In genomic region chr21:15425049-15425448, GRCh38 we compare ENCODE assay signal across 19 cellular contexts.
DNase-seq lines count a peak whose midpoint lies in the region; ATAC-seq and TF ChIP-seq lines count a peak whose summit lies in the region.
"Had no signal": no experiment of that assay in that cellular context is flagged by ENCODE, and none has a peak within 500 bp of the region (broad histone marks: within the 10 kb centered on the region; RNA-seq: fewer than 3 reads in every experiment).

No MANE protein-coding gene starts in this region.

- intact Hi-C loops in sigmoid colon (cut with DNase I): no loop called here

- H3K36me3 Mint-ChIP-seq in CD4-positive, CD25-positive, alpha-beta regulatory T cell: no peaks in the 10 kb centered on the region
- H3K36me3 Mint-ChIP-seq in GM23338 (ENCODE audit: low read depth) (peaks cover 5% of the 10 kb centered on the region; the same call in 1 of the 3 replicates), WTC11 (no peaks in the 10 kb centered on the region)

- H3K4ac ChIP-seq in mesendoderm (ENCODE audit: low read depth, low read length): no peak overlapping the region

- no peaks in the 10 kb centered on the region for H3K36me3 ChIP-seq in CD4-positive, CD25-positive, alpha-beta regulatory T cell (ENCODE audit: control insufficient read depth, insufficient read depth, low read length)
- H3K36me3 ChIP-seq in GM23338 (ENCODE audit: insufficient read depth): no peaks in the 10 kb centered on the region
- H3K36me3 ChIP-seq in mesendoderm (ENCODE audit: control insufficient read depth, insufficient read depth, low read length): no peaks in the 10 kb centered on the region
- H3K36me3 ChIP-seq in sigmoid colon: no peaks in the 10 kb centered on the region
- H3K36me3 ChIP-seq: SJSA1 had no signal

- peak overlapping the region; percentile 3 to 63 (median 3) for H3K27ac Mint-ChIP-seq in CD4-positive, CD25-positive, alpha-beta regulatory T cell
- H3K27ac Mint-ChIP-seq in GM23338 (peak overlapping the region; percentile 53), WTC11 (peak overlapping the region; percentile 98)
- H3K27ac Mint-ChIP-seq: HFFc6 had no signal

- no peak overlapping the region for H2BK120ac ChIP-seq in mesendoderm (ENCODE audit: low read depth, low read length)

- H3K56ac ChIP-seq in mesendoderm (ENCODE audit: low read length): no peak overlapping the region

- H3K79me2 ChIP-seq in GM23338 (replicated peaks; ENCODE audit: insufficient read depth): no peaks in the 10 kb centered on the region
- no peaks in the 10 kb centered on the region for H3K79me2 ChIP-seq in mesendoderm (ENCODE audit: control insufficient read depth, insufficient read depth, low read length)

- H3K9me3 Mint-ChIP-seq in CD4-positive, CD25-positive, alpha-beta regulatory T cell: peaks cover 0 to 2% (median 0%) of the 10 kb centered on the region in 7 donors
- no peaks in the 10 kb centered on the region; the same call in 1 of the 3 replicates for H3K9me3 Mint-ChIP-seq in GM23338
- no peaks in the 10 kb centered on the region; the same call in 1 of the 2 replicates for H3K9me3 Mint-ChIP-seq in WTC11

- peak; percentile 43 to 55 for ATAC-seq in CD4-positive, CD25-positive, alpha-beta regulatory T cell (ENCODE audit: low read depth in 2 of 2)
- ATAC-seq in GM23338: no peak
- ATAC-seq in WTC11: no peak
- ATAC-seq in HG03457 (IDR thresholded peaks at IDR 0.05; ENCODE audit: unreplicated experiment): no peak

- peak overlapping the region; percentile 39 for H2BK15ac ChIP-seq in mesendoderm (replicated peaks; ENCODE audit: low read depth)

- no peaks in the 10 kb centered on the region for H3K4me1 ChIP-seq in CD4-positive, CD25-positive, alpha-beta regulatory T cell (ENCODE audit: control insufficient read depth, insufficient read depth, low read length, poor library complexity, severe bottlenecking)
- H3K4me1 ChIP-seq in GM23338 (ENCODE audit: insufficient read depth) (peaks cover 25% of the 10 kb centered on the region), mesendoderm (ENCODE audit: control insufficient read depth, low read depth, low read length) (peaks cover 6% of the 10 kb centered on the region), sigmoid colon (peaks cover 0 to 10% (median 7%) of the 10 kb centered on the region in 4 donors)
- H3K4me1 ChIP-seq: SJSA1 had no signal

- CTCF ChIA-PET in WTC11 (lab: Charles Lee): interaction anchor here (1.8 kb wide), 1 partner anchor 20 kb away, joined by 6 read pairs; no protein-coding TSS in a partner anchor

- peak overlapping the region in 1 of 4 donors; percentile 3 for H3K4me3 Mint-ChIP-seq in CD4-positive, CD25-positive, alpha-beta regulatory T cell
- H3K4me3 Mint-ChIP-seq in GM23338 (no peak overlapping the region), WTC11 (no peak overlapping the region)
- H3K4me3 Mint-ChIP-seq: HFFc6 had no signal

- H3K18ac ChIP-seq in mesendoderm (ENCODE audit: low read length): no peak overlapping the region

- TF ChIP-seq EP300 in sigmoid colon (IDR thresholded peaks at IDR 0.05): no peak

- TF ChIP-seq CTCF in GM23338 (conservative IDR thresholded peaks at IDR 0.05; ENCODE audit: low read depth in 2 of 2) (no peak), WTC11 (IDR thresholded peaks at IDR 0.05) (no peak), sigmoid colon (IDR thresholded peaks at IDR 0.05) (no peak)

- H3K27me3 ChIP-seq in CD4-positive, CD25-positive, alpha-beta regulatory T cell (ENCODE audit: control insufficient read depth, insufficient read depth, low read length): no peaks in the 10 kb centered on the region
- H3K27me3 ChIP-seq in GM23338 (ENCODE audit: insufficient read depth) (no peaks in the 10 kb centered on the region), mesendoderm (ENCODE audit: insufficient read depth, low read length, poor library complexity) (no peaks in the 10 kb centered on the region), sigmoid colon (no peaks in the 10 kb centered on the region)
- H3K27me3 ChIP-seq: SJSA1 had no signal

- no peaks in the 10 kb centered on the region for H4K20me1 ChIP-seq in GM23338 (replicated peaks; ENCODE audit: insufficient read depth)

- H3K9me3 ChIP-seq in CD4-positive, CD25-positive, alpha-beta regulatory T cell (ENCODE audit: control insufficient read depth in 2 of 2, low read length in 2 of 2): no peaks in the 10 kb centered on the region
- no peaks in the 10 kb centered on the region for H3K9me3 ChIP-seq in sigmoid colon
- H3K9me3 ChIP-seq: SJSA1 had no signal

- POLR2A ChIA-PET in WTC11 (lab: Charles Lee): no interaction called here

- whole genome bisulfite sequencing in mesendoderm (ENCODE audit: extremely low coverage, insufficient coverage, low lambda C conversion rate): no CpG with 5 or more reads among the region's 3 CpGs
- WGBS in sigmoid colon, 2 donors: 82 to 89% methylated on average over 3 of the region's 3 CpGs

- no peak overlapping the region for H3K4me2 ChIP-seq in GM23338
- H3K4me2 ChIP-seq in mesendoderm (ENCODE audit: low read length): no peak overlapping the region

- H2AFZ ChIP-seq in GM23338: no peak overlapping the region
- H2AFZ ChIP-seq: GM23248 had no signal

- peak in 2 of 3 donors; percentile 2 to 24 for DNase-seq in CD4-positive, CD25-positive, alpha-beta regulatory T cell
- DNase-seq in GM23338 (ENCODE audit: low spot score): no peak
- no peak for DNase-seq in WTC11 (ENCODE audit: low spot score)
- no peak for DNase-seq in mesendoderm
- DNase-seq in NCI-H748 (lab: John Stamatoyannopoulos, UW; ENCODE audit: unreplicated experiment): no peak
- no peak for DNase-seq in sigmoid colon
- DNase-seq: AML-193, DMS79 treated with DMSO at 0.1 percent for 48 hours, GDM1, GM23248, HFFc6, Kasumi-1, NCI-H1417 treated with DMSO at 0.1 percent for 48 hours, NCI-H2029 treated with DMSO at 0.1 percent for 48 hours, NCI-H524, OCI-M1 had no signal

- no peaks in the 10 kb centered on the region for H3F3A ChIP-seq in GM23338 (replicated peaks; ENCODE audit: low read depth)

- no peak overlapping the region for H2BK5ac ChIP-seq in mesendoderm (ENCODE audit: low read length)

- H2AK5ac ChIP-seq in mesendoderm (ENCODE audit: low read length): no peak overlapping the region

- H3K27me3 Mint-ChIP-seq in CD4-positive, CD25-positive, alpha-beta regulatory T cell: peaks cover 5% of the 10 kb centered on the region
- H3K27me3 Mint-ChIP-seq in GM23338 (ENCODE audit: insufficient read depth, low read depth, poor library complexity) (peaks cover 5% of the 10 kb centered on the region), WTC11 (ENCODE audit: low read depth) (peaks cover 4% of the 10 kb centered on the region)

- no peaks in the 10 kb centered on the region for H3K79me1 ChIP-seq in mesendoderm (ENCODE audit: low read length)

- TF ChIP-seq POLR2A in sigmoid colon (IDR thresholded peaks at IDR 0.05): no peak

- no peak overlapping the region for H4K8ac ChIP-seq in mesendoderm (ENCODE audit: low read depth, low read length)

- H3K9me2 ChIP-seq in GM23338 (ENCODE audit: insufficient read depth): peaks cover 6% of the 10 kb centered on the region; the same call in 1 of the 2 replicates

- no peak overlapping the region for H3K9ac ChIP-seq in mesendoderm (ENCODE audit: low read length)
- H3K9ac ChIP-seq: GM23248 had no signal

- H3K4me1 Mint-ChIP-seq in CD4-positive, CD25-positive, alpha-beta regulatory T cell: peaks cover 3 to 21% (median 10%) of the 10 kb centered on the region in 4 donors
- peaks cover 49% of the 10 kb centered on the region for H3K4me1 Mint-ChIP-seq in GM23338
- peaks cover 53% of the 10 kb centered on the region for H3K4me1 Mint-ChIP-seq in WTC11

- no peak overlapping the region for H3K4me3 ChIP-seq in CD4-positive, CD25-positive, alpha-beta regulatory T cell (ENCODE audit: low read depth, low read length)
- H3K4me3 ChIP-seq in GM23338: no peak overlapping the region
- no peak overlapping the region for H3K4me3 ChIP-seq in mesendoderm (ENCODE audit: low read length)
- H3K4me3 ChIP-seq in sigmoid colon: no peak overlapping the region
- H3K4me3 ChIP-seq: GM23248, SJSA1 had no signal

- no peak overlapping the region for H3K27ac ChIP-seq in CD4-positive, CD25-positive, alpha-beta regulatory T cell (ENCODE audit: insufficient read depth, low read length, poor library complexity, severe bottlenecking)
- H3K27ac ChIP-seq in GM23338 (ENCODE audit: low read depth) (no peak overlapping the region), mesendoderm (ENCODE audit: low read depth, low read length) (no peak overlapping the region), sigmoid colon (no peak overlapping the region)
- H3K27ac ChIP-seq: GM23248, RWPE1, SJSA1 had no signal

- no peak overlapping the region for H4K5ac ChIP-seq in mesendoderm (ENCODE audit: low read length)

- H3K23ac ChIP-seq in mesendoderm (ENCODE audit: low read length): no peak overlapping the region

TF ChIP-seq in GM23338, 12 proteins besides CTCF, POLR2A, EP300 and RAD21:
- TF ChIP-seq EZH2phosphoT487 (IDR thresholded peaks at IDR 0.05; ENCODE audit: unreplicated experiment) (no peak), STAT1 (IDR thresholded peaks at IDR 0.05; ENCODE audit: unreplicated experiment) (no peak), ZNF114 (CRISPR knock-in tag; IDR thresholded peaks at IDR 0.05) (no peak)

TF ChIP-seq in WTC11, 78 proteins besides CTCF, POLR2A, EP300 and RAD21 (continues in another document):
- TF ChIP-seq CBFB (CRISPR knock-in tag; IDR thresholded peaks at IDR 0.05; ENCODE audit: low read depth): no peak
- no peak for TF ChIP-seq ZBTB21 (CRISPR knock-in tag; IDR thresholded peaks at IDR 0.05; ENCODE audit: borderline replicate concordance)
- no peak for TF ChIP-seq NFYB (CRISPR knock-in tag; conservative IDR thresholded peaks at IDR 0.05; ENCODE audit: low read depth)
- no peak for TF ChIP-seq ATF6 (CRISPR knock-in tag; IDR thresholded peaks at IDR 0.05)
- no peak for TF ChIP-seq MAX (CRISPR knock-in tag; IDR thresholded peaks at IDR 0.05)

Comparison
In these comparisons a context has a peak if more than half of its experiments do, and no peak if none do; other contexts are left out.
1. ATAC-seq: peak in CD4-positive, CD25-positive, alpha-beta regulatory T cell (2 of 2); none in GM23338 (single experiment), WTC11 (single experiment) and HG03457 (single experiment).
2. DNase-seq: peak in CD4-positive, CD25-positive, alpha-beta regulatory T cell (2 of 3); none in GM23338 (single experiment), WTC11 (single experiment), mesendoderm (single experiment), NCI-H748 (single experiment) and sigmoid colon (single experiment).
3. H3K27ac Mint-ChIP-seq: peak in every context shown above with its lines; median percentile 98 in WTC11; 53 in GM23338; 3 in CD4-positive, CD25-positive, alpha-beta regulatory T cell.